In the genomic region with DNA sequence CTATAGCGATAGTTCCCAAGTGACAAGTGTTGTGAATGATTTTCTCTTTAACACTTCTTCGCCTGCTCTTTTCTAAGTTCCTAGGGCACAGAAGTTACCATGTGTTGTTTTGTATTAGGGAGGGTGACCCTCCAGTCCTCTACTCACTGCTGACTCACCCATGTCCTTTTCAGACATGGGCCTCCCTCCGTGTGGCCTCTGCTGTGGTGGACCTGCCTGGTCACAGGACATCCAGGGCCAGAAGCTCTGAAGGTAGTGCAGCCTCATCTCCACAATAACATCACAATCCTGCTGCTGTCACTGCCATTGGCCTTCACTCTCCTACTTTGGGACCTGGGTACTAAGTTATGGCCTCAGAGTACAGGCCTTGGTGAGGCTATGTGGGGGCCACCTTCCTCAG, we compare ENCODE assay signal across 1 cellular context.
A peak's percentile ranks its signal among the peaks of the same experiment; 100 is the strongest.
TF ChIP-seq lines count a peak whose summit lies in the region.

No MANE protein-coding gene starts in this region.

TF ChIP-seq in HepG2, 621 proteins besides CTCF, POLR2A, EP300 and RAD21 (continued from another document and continues in another):
- TF ChIP-seq, protein P1, sequence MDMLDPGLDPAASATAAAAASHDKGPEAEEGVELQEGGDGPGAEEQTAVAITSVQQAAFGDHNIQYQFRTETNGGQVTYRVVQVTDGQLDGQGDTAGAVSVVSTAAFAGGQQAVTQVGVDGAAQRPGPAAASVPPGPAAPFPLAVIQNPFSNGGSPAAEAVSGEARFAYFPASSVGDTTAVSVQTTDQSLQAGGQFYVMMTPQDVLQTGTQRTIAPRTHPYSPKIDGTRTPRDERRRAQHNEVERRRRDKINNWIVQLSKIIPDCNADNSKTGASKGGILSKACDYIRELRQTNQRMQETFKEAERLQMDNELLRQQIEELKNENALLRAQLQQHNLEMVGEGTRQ (IDR thresholded peaks at IDR 0.05; ENCODE audit: low read depth, low read length) = no peak
- TF ChIP-seq, protein P1 (CRISPR knock-in tag; IDR thresholded peaks at IDR 0.05; ENCODE audit: borderline replicate concordance) = no peak
- TF ChIP-seq SATB2 (CRISPR knock-in tag; IDR thresholded peaks at IDR 0.05) = no peak
- no peak for TF ChIP-seq ZFP36L1 (CRISPR knock-in tag; IDR thresholded peaks at IDR 0.05)
- TF ChIP-seq, protein P2, sequence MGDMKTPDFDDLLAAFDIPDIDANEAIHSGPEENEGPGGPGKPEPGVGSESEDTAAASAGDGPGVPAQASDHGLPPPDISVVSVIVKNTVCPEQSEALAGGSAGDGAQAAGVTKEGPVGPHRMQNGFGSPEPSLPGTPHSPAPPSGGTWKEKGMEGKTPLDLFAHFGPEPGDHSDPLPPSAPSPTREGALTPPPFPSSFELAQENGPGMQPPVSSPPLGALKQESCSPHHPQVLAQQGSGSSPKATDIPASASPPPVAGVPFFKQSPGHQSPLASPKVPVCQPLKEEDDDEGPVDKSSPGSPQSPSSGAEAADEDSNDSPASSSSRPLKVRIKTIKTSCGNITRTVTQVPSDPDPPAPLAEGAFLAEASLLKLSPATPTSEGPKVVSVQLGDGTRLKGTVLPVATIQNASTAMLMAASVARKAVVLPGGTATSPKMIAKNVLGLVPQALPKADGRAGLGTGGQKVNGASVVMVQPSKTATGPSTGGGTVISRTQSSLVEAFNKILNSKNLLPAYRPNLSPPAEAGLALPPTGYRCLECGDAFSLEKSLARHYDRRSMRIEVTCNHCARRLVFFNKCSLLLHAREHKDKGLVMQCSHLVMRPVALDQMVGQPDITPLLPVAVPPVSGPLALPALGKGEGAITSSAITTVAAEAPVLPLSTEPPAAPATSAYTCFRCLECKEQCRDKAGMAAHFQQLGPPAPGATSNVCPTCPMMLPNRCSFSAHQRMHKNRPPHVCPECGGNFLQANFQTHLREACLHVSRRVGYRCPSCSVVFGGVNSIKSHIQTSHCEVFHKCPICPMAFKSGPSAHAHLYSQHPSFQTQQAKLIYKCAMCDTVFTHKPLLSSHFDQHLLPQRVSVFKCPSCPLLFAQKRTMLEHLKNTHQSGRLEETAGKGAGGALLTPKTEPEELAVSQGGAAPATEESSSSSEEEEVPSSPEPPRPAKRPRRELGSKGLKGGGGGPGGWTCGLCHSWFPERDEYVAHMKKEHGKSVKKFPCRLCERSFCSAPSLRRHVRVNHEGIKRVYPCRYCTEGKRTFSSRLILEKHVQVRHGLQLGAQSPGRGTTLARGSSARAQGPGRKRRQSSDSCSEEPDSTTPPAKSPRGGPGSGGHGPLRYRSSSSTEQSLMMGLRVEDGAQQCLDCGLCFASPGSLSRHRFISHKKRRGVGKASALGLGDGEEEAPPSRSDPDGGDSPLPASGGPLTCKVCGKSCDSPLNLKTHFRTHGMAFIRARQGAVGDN (CRISPR knock-in tag; IDR thresholded peaks at IDR 0.05) = peak; percentile 42
- TF ChIP-seq TEAD3 (CRISPR knock-in tag; optimal IDR thresholded peaks at IDR 0.05; ENCODE audit: borderline replicate concordance) = peak; percentile 19
- TF ChIP-seq, protein P3, sequence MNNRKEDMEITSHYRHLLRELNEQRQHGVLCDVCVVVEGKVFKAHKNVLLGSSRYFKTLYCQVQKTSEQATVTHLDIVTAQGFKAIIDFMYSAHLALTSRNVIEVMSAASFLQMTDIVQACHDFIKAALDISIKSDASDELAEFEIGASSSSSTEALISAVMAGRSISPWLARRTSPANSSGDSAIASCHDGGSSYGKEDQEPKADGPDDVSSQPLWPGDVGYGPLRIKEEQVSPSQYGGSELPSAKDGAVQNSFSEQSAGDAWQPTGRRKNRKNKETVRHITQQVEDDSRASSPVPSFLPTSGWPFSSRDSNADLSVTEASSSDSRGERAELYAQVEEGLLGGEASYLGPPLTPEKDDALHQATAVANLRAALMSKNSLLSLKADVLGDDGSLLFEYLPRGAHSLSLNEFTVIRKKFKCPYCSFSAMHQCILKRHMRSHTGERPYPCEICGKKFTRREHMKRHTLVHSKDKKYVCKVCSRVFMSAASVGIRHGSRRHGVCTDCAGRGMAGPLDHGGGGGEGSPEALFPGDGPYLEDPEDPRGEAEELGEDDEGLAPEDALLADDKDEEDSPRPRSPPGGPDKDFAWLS (CRISPR knock-in tag; IDR thresholded peaks at IDR 0.05; ENCODE audit: borderline replicate concordance) = no peak
- no peak for TF ChIP-seq ZNF839 (CRISPR knock-in tag; IDR thresholded peaks at IDR 0.05; ENCODE audit: borderline replicate concordance)
- no peak for TF ChIP-seq ZFX (CRISPR knock-in tag; IDR thresholded peaks at IDR 0.05; ENCODE audit: low read depth)
- no peak for TF ChIP-seq ZFP41 (CRISPR knock-in tag; IDR thresholded peaks at IDR 0.05; ENCODE audit: borderline replicate concordance)
- no peak for TF ChIP-seq MZF1 (CRISPR knock-in tag; IDR thresholded peaks at IDR 0.05; ENCODE audit: borderline replicate concordance)
- TF ChIP-seq ZNF660 (CRISPR knock-in tag; IDR thresholded peaks at IDR 0.05; ENCODE audit: borderline replicate concordance, low read depth) = no peak
- peak; percentile 67 for TF ChIP-seq FOSL2 (CRISPR knock-in tag; IDR thresholded peaks at IDR 0.05)
- TF ChIP-seq MEIS2 (CRISPR knock-in tag; IDR thresholded peaks at IDR 0.05) = no peak
- TF ChIP-seq ZNF772 (CRISPR knock-in tag; IDR thresholded peaks at IDR 0.05) = no peak
- no peak for TF ChIP-seq ERF (CRISPR knock-in tag; IDR thresholded peaks at IDR 0.05)
- TF ChIP-seq ZNF850 (CRISPR knock-in tag; conservative IDR thresholded peaks at IDR 0.05) = no peak
- TF ChIP-seq ZNF790 (CRISPR knock-in tag; IDR thresholded peaks at IDR 0.05; ENCODE audit: borderline replicate concordance) = no peak
- no peak for TF ChIP-seq MBD4 (IDR thresholded peaks at IDR 0.05; ENCODE audit: borderline replicate concordance, low read length)
- TF ChIP-seq ZNF343 (CRISPR knock-in tag; IDR thresholded peaks at IDR 0.05) = no peak
- no peak for TF ChIP-seq SP4 (CRISPR knock-in tag; IDR thresholded peaks at IDR 0.05)
- no peak for TF ChIP-seq JDP2 (CRISPR knock-in tag; IDR thresholded peaks at IDR 0.05; ENCODE audit: borderline replicate concordance)
- TF ChIP-seq, protein P4, sequence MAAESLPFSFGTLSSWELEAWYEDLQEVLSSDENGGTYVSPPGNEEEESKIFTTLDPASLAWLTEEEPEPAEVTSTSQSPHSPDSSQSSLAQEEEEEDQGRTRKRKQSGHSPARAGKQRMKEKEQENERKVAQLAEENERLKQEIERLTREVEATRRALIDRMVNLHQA (CRISPR knock-in tag; IDR thresholded peaks at IDR 0.05) = no peak
- peak; percentile 35; the same call in 1 of the 2 replicates for TF ChIP-seq ZBTB38 (CRISPR knock-in tag; IDR thresholded peaks at IDR 0.05)
- TF ChIP-seq SALL1 (CRISPR knock-in tag; IDR thresholded peaks at IDR 0.05) = 0 out of 2 replicates have a peak, but pooled peaks have one; percentile 31
- TF ChIP-seq, protein P5, sequence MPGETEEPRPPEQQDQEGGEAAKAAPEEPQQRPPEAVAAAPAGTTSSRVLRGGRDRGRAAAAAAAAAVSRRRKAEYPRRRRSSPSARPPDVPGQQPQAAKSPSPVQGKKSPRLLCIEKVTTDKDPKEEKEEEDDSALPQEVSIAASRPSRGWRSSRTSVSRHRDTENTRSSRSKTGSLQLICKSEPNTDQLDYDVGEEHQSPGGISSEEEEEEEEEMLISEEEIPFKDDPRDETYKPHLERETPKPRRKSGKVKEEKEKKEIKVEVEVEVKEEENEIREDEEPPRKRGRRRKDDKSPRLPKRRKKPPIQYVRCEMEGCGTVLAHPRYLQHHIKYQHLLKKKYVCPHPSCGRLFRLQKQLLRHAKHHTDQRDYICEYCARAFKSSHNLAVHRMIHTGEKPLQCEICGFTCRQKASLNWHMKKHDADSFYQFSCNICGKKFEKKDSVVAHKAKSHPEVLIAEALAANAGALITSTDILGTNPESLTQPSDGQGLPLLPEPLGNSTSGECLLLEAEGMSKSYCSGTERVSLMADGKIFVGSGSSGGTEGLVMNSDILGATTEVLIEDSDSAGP (CRISPR knock-in tag; IDR thresholded peaks at IDR 0.05; ENCODE audit: borderline replicate concordance) = 0 out of 2 replicates have a peak, but pooled peaks have one; percentile 32
- no peak for TF ChIP-seq ZNF577 (CRISPR knock-in tag; IDR thresholded peaks at IDR 0.05; ENCODE audit: borderline replicate concordance, low read depth)
- TF ChIP-seq SNRNP70 (IDR thresholded peaks at IDR 0.05; ENCODE audit: low read depth, low read length) = no peak
- no peak for TF ChIP-seq ZNF737 (CRISPR knock-in tag; IDR thresholded peaks at IDR 0.05; ENCODE audit: borderline replicate concordance)
- no peak for TF ChIP-seq MYC (CRISPR knock-in tag; IDR thresholded peaks at IDR 0.05; ENCODE audit: borderline replicate concordance)
- TF ChIP-seq, protein P6, sequence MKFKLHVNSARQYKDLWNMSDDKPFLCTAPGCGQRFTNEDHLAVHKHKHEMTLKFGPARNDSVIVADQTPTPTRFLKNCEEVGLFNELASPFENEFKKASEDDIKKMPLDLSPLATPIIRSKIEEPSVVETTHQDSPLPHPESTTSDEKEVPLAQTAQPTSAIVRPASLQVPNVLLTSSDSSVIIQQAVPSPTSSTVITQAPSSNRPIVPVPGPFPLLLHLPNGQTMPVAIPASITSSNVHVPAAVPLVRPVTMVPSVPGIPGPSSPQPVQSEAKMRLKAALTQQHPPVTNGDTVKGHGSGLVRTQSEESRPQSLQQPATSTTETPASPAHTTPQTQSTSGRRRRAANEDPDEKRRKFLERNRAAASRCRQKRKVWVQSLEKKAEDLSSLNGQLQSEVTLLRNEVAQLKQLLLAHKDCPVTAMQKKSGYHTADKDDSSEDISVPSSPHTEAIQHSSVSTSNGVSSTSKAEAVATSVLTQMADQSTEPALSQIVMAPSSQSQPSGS (CRISPR knock-in tag; IDR thresholded peaks at IDR 0.05) = no peak
- TF ChIP-seq MEF2D (CRISPR knock-in tag; IDR thresholded peaks at IDR 0.05) = no peak
- TF ChIP-seq, protein P7, sequence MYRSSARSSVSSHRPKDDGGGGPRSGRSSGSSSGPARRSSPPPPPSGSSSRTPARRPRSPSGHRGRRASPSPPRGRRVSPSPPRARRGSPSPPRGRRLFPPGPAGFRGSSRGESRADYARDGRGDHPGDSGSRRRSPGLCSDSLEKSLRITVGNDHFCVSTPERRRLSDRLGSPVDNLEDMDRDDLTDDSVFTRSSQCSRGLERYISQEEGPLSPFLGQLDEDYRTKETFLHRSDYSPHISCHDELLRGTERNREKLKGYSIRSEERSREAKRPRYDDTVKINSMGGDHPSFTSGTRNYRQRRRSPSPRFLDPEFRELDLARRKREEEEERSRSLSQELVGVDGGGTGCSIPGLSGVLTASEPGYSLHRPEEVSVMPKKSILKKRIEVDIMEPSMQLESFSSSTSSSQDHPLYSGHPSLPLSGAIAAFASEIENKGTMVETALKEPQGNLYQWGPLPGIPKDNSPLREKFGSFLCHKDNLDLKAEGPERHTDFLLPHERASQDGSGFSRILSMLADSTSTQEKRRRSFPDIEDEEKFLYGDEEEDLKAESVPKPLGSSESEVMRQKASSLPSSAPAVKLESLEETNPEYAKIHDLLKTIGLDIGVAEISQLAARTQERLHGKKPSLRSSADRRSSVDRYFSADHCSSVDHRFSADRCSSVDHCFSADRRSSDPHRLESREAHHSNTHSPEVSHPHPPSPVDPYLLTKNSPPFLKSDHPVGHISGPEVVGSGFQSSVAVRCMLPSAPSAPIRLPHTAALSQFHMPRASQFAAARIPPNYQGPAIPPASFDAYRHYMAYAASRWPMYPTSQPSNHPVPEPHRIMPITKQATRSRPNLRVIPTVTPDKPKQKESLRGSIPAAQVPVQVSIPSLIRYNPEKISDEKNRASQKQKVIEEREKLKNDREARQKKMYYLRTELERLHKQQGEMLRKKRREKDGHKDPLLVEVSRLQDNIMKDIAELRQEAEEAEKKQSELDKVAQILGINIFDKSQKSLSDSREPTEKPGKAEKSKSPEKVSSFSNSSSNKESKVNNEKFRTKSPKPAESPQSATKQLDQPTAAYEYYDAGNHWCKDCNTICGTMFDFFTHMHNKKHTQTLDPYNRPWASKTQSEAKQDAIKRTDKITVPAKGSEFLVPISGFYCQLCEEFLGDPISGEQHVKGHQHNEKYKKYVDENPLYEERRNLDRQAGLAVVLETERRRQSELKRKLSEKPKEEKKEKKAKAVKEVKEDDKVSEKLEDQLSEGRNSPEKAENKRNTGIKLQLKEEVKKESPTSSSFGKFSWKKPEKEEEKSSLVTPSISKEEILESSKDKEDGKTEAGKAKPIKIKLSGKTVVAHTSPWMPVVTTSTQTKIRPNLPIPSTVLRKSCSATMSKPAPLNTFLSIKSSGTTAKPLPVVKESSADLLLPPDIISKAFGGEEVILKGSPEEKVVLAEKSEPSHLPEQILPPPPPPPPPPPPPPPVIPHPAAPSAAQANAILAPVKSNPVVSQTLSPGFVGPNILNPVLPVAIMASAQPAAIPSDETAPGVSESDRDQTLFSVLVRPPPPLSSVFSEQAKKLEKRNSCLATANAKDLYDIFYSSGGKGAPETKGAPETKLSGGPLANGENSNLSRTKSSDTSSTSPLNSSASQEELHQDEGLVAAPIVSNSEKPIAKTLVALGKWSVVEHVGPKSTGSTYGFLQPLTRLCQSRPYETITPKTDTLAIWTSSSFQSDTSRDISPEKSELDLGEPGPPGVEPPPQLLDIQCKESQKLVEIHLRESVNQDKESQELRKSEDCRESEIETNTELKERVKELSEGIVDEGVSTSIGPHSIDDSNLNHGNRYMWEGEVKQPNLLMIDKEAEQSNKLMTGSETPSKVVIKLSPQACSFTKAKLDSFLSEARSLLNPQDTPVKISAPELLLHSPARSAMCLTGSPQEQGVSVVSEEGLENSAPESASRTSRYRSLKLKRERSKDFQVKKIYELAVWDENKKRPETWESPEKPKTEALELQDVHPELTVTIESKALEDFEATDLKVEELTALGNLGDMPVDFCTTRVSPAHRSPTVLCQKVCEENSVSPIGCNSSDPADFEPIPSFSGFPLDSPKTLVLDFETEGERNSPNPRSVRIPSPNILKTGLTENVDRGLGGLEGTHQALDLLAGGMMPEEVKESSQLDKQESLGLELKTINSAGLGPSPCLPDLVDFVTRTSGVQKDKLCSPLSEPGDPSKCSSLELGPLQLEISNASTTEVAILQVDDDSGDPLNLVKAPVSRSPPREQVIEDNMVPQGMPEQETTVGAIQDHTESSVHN (CRISPR knock-in tag; IDR thresholded peaks at IDR 0.05) = no peak
- TF ChIP-seq, protein P8, sequence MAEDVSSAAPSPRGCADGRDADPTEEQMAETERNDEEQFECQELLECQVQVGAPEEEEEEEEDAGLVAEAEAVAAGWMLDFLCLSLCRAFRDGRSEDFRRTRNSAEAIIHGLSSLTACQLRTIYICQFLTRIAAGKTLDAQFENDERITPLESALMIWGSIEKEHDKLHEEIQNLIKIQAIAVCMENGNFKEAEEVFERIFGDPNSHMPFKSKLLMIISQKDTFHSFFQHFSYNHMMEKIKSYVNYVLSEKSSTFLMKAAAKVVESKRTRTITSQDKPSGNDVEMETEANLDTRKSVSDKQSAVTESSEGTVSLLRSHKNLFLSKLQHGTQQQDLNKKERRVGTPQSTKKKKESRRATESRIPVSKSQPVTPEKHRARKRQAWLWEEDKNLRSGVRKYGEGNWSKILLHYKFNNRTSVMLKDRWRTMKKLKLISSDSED (CRISPR knock-in tag; IDR thresholded peaks at IDR 0.05) = no peak
- TF ChIP-seq ZNF780A (CRISPR knock-in tag; IDR thresholded peaks at IDR 0.05) = no peak
- no peak for TF ChIP-seq TRIM24 (CRISPR knock-in tag; IDR thresholded peaks at IDR 0.05)
- no peak for TF ChIP-seq SIN3A (IDR thresholded peaks at IDR 0.05; ENCODE audit: borderline replicate concordance, low read depth, low read length)
- no peak for TF ChIP-seq POLR2AphosphoS2 (IDR thresholded peaks at IDR 0.05; ENCODE audit: low read depth, low read length)
- no peak for TF ChIP-seq NFE2L2 (IDR thresholded peaks at IDR 0.05; ENCODE audit: low read length)
- no peak for TF ChIP-seq ASH2L (IDR thresholded peaks at IDR 0.05; ENCODE audit: insufficient read length, low read depth, low read length)
- 0 out of 2 replicates have a peak, but pooled peaks have one; percentile 11 for TF ChIP-seq RARA (CRISPR knock-in tag; IDR thresholded peaks at IDR 0.05)
